10 cellular contexts compared by ENCODE assay signal in genomic region chr9:89359018-89359417, GRCh38. TPM values are rescaled to one million over a fixed set of nuclear protein-coding genes. Genes with fewer than 3 reads are reported as not detected.
A peak's percentile ranks its signal among the peaks of the same experiment; 100 is the strongest.
DNase-seq lines count a peak whose midpoint lies in the region; ATAC-seq lines count a peak whose summit lies in the region.
"Had no signal": no experiment of that assay in that cellular context is flagged by ENCODE, and none has a peak within 500 bp of the region (broad histone marks: within the 10 kb centered on the region; RNA-seq: fewer than 3 reads in every experiment).

No MANE protein-coding gene starts in this region.

- DNase-seq in SHP77 (lab: John Stamatoyannopoulos, UW) (peak; percentile 20 to 40), SHP77 treated with DMSO at 0.1 percent for 48 hours (lab: John Stamatoyannopoulos, UW) (no peak), SK-MEL-5 (ENCODE audit: low read depth, low spot score) (peak; percentile 43), left cardiac atrium (peak; percentile 14), superior temporal gyrus (ENCODE audit: extremely low spot score) (peak; percentile 43)
- DNase-seq in NK-92 treated with Interleukin-12 subunit alpha and Interleukin-12 subunit beta, amount 100 ng/mL, for 24 hours (lab: John Stamatoyannopoulos, UW): no peak
- DNase-seq: immature natural killer cell, OCI-M1 had no signal

- intact Hi-C loops in left cardiac atrium (cut with DNase I): no loop called here

- in situ Hi-C loops in SK-MEL-5 (cut with HindIII; ENCODE audit: low pct_unique_long_range_greater_than_20kb, low sequenced_read_pairs): no loop called here

- ATAC-seq in left cardiac atrium: peak; percentile 19 to 42
- ATAC-seq in GM19452 (IDR thresholded peaks at IDR 0.05; ENCODE audit: unreplicated experiment): no peak
- no peak for ATAC-seq in HG03045 (IDR thresholded peaks at IDR 0.05; ENCODE audit: unreplicated experiment)

RNA-seq across cellular contexts. Expression of gene SECISBP2, which starts 40.7 kb away (rescaled TPM):
- 44.9 and 50.7 TPM in 2 replicates for total RNA-seq in SK-MEL-5 (2014; rRNA removed; shearing (Covaris generic))
- polyA plus RNA-seq in SK-MEL-5 (2015; cell fraction: cytosol; rRNA removed): 33.4 and 46.9 TPM in 2 replicates
- 129 and 130 TPM in 2 replicates for polyA plus RNA-seq in SK-MEL-5 (2015; cell fraction: nucleus; rRNA removed)
- total RNA-seq in left cardiac atrium: 10 to 100 TPM; 17.1 to 22.7 TPM

RNA-seq across cellular contexts. Expression of gene CKS2, which starts 48.0 kb away (rescaled TPM):
- total RNA-seq in SK-MEL-5 (2014; rRNA removed; shearing (Covaris generic)): 404 and 447 TPM in 2 replicates
- 223 and 237 TPM in 2 replicates for polyA plus RNA-seq in SK-MEL-5 (2015; cell fraction: cytosol; rRNA removed)
- 92.1 and 115 TPM in 2 replicates for polyA plus RNA-seq in SK-MEL-5 (2015; cell fraction: nucleus; rRNA removed)
- 1 to 10 TPM; 4.2 to 8.6 TPM for total RNA-seq in left cardiac atrium

Comparison
In these comparisons a context has a peak if more than half of its experiments do, and no peak if none do; other contexts are left out.
1. DNase-seq: peak in SHP77 (2 of 2), SK-MEL-5 (single experiment), left cardiac atrium (single experiment) and superior temporal gyrus (single experiment); none in SHP77 treated with DMSO at 0.1 percent for 48 hours (single experiment) and NK-92 treated with Interleukin-12 subunit alpha and Interleukin-12 subunit beta, amount 100 ng/mL, for 24 hours (single experiment).
2. ATAC-seq: peak in left cardiac atrium (2 of 2); none in GM19452 (single experiment) and HG03045 (single experiment).
3. RNA of gene CKS2, which starts 48.0 kb away (total RNA-seq): 404 to 447 TPM in SK-MEL-5; 4.2 to 8.6 TPM in left cardiac atrium; every median in the first group is over 10 times any median in the second.